In genomic region chr17:66915204-66915611, GRCh38 we compare ENCODE assay signal across 11 cellular contexts. TPM values are rescaled to one million over a fixed set of nuclear protein-coding genes. Genes with fewer than 3 reads are reported as not detected.
DNase-seq lines count a peak whose midpoint lies in the region; ATAC-seq, FAIRE-seq and TF ChIP-seq lines count a peak whose summit lies in the region.
"Had no signal": no experiment of that assay in that cellular context is flagged by ENCODE, and none has a peak within 500 bp of the region (broad histone marks: within the 10 kb centered on the region; RNA-seq: fewer than 3 reads in every experiment).

No MANE protein-coding gene starts in this region.

- no peak for FAIRE-seq in small intestine (lab: Jason Lieb, UNC)

- intact Hi-C loops in aorta (cut with DNase I), result no loop called here

- peak; percentile 65 for DNase-seq in NCI-H1436 (lab: John Stamatoyannopoulos, UW)
- DNase-seq in NCI-H1436 treated with DMSO at 0.1 percent for 48 hours (lab: John Stamatoyannopoulos, UW), result no peak
- DNase-seq in NCI-H2196 treated with DMSO at 0.1 percent for 48 hours (lab: John Stamatoyannopoulos, UW; ENCODE audit: unreplicated experiment), result peak; percentile 8
- peak; percentile 76 for DNase-seq in epithelial cell of esophagus (ENCODE audit: low read depth)
- peak; percentile 44 for DNase-seq in small intestine
- no peak for DNase-seq in GM20000 (ENCODE audit: low spot score)
- DNase-seq in aorta, result no peak
- DNase-seq: NCI-H2171 had no signal

- H3K4me3 ChIP-seq in epithelial cell of esophagus (ENCODE audit: low read length) (peak overlapping the region; percentile 32), small intestine (ENCODE audit: low read depth in 1 of 2, low read length in 2 of 2) (no peak overlapping the region), aorta (ENCODE audit: low read length in 2 of 2) (no peak overlapping the region)
- H3K4me3 ChIP-seq: BLaER1 had no signal

- no peaks in the 10 kb centered on the region for H3K9me3 ChIP-seq in small intestine (ENCODE audit: control insufficient read depth, low read depth)
- no peaks in the 10 kb centered on the region for H3K9me3 ChIP-seq in aorta (ENCODE audit: control insufficient read depth, low read length)
- H3K9me3 ChIP-seq: BLaER1 had no signal

- H3K4me1 ChIP-seq in small intestine (ENCODE audit: control insufficient read depth in 2 of 2, insufficient read depth in 1 of 2, low read depth in 1 of 2, low read length in 1 of 2), result no peaks in the 10 kb centered on the region
- no peaks in the 10 kb centered on the region for H3K4me1 ChIP-seq in aorta (ENCODE audit: control insufficient read depth in 1 of 2, insufficient read depth in 2 of 2, low read length in 2 of 2)
- H3K4me1 ChIP-seq: BLaER1 had no signal

- peak; percentile 86 for TF ChIP-seq CTCF in epithelial cell of esophagus (IDR thresholded peaks at IDR 0.05; ENCODE audit: insufficient read depth, low read depth, low read length, missing control alignments)
- TF ChIP-seq CTCF in GM20000 (IDR thresholded peaks at IDR 0.05; ENCODE audit: extremely low read depth, missing control alignments), result no peak

- ATAC-seq in aorta (ENCODE audit: low FRiP score) (no peak), HG03097 (IDR thresholded peaks at IDR 0.05; ENCODE audit: low FRiP score, unreplicated experiment) (no peak)

- H3K36me3 ChIP-seq in small intestine (ENCODE audit: control insufficient read depth in 2 of 2, insufficient read depth in 2 of 2, low read length in 2 of 2) (no peaks in the 10 kb centered on the region), aorta (ENCODE audit: control insufficient read depth in 1 of 2, insufficient read depth in 2 of 2, low read length in 1 of 2) (no peaks in the 10 kb centered on the region)
- H3K36me3 ChIP-seq: BLaER1 had no signal

- 25 to 64% (median 52%) methylated on average over 6 to 7 of the region's 7 CpGs for WGBS in small intestine, 3 donors
- WGBS in aorta, 2 donors, result 74 to 78% methylated on average over 7 of the region's 7 CpGs

- H3K27ac ChIP-seq in small intestine (ENCODE audit: low read depth in 1 of 2, low read length in 1 of 2), result no peak overlapping the region
- H3K27ac ChIP-seq in aorta (ENCODE audit: low read depth in 1 of 2, low read length in 2 of 2), result no peak overlapping the region
- H3K27ac ChIP-seq: BLaER1 had no signal

- H3K27me3 ChIP-seq in small intestine (ENCODE audit: control insufficient read depth in 2 of 2, insufficient read depth in 2 of 2, low read length in 2 of 2) (peaks cover 0 to 2% of the 10 kb centered on the region in 2 donors), aorta (ENCODE audit: control insufficient read depth in 1 of 2, insufficient read depth in 2 of 2, low read length in 1 of 2) (no peaks in the 10 kb centered on the region)
- H3K27me3 ChIP-seq: BLaER1 had no signal

RNA-seq across cellular contexts. Expression of gene CACNG4, which starts 49.3 kb away (rescaled TPM):
- polyA plus RNA-seq in small intestine (under 1 TPM in 2 of 3 donors, not detected in 1; 0.27 to 0.51 TPM), aorta (not detected)
- total RNA-seq in aorta, result not detected
- total RNA-seq: glomerular endothelial cell had no signal

Comparison
In these comparisons a context has a peak if more than half of its experiments do, and no peak if none do; other contexts are left out.
1. DNase-seq: peak in NCI-H1436 (single experiment), NCI-H2196 treated with DMSO at 0.1 percent for 48 hours (single experiment), epithelial cell of esophagus (single experiment) and small intestine (single experiment); none in NCI-H1436 treated with DMSO at 0.1 percent for 48 hours (single experiment), GM20000 (single experiment) and aorta (0 of 2).